In the genomic region with DNA sequence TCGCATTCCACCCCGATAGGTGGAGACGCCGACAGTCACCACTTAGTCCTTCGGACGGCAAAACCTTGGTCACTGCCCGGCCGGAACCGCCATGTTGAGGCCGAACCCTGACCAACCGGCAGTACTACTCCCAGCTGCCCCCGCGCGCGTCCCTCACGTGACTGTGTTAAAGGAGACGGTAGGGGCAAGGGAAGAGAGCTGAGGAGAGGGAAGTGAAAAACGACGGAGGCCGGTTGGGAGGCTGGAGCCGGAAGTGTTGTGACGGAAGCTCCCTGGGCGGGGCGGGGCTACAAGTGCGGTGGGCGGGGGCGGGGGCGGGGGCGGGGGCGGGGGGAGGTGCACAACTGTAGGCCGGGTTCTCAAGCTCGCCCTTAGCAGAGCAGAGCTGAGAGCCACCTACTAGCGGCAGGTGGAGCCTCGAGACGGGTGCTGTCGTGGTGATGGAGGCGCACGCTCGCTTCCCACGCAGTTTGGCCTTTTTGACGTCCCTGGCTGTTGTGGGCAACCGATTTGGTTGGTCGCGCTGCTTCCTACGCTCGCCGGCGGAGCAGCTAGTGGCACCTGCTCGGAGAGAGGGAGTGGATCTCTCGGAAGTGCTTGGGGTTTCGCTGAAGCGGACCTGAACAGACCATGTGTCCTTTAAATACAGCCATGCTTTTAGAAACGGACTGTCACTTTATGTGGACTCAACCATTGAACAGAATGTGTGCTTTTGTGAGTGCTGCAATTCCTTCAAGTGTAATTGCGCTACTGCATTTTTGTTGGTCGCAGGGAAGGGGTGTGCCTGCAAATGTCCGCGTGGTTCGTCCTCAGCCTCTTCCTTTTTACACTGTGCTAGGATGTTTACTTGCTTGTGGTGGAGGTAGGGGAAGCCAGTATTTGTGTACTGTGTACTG, we compare ENCODE assay signal across 1 cellular context.
TF ChIP-seq lines count a peak whose summit lies in the region.

A gene with protein sequence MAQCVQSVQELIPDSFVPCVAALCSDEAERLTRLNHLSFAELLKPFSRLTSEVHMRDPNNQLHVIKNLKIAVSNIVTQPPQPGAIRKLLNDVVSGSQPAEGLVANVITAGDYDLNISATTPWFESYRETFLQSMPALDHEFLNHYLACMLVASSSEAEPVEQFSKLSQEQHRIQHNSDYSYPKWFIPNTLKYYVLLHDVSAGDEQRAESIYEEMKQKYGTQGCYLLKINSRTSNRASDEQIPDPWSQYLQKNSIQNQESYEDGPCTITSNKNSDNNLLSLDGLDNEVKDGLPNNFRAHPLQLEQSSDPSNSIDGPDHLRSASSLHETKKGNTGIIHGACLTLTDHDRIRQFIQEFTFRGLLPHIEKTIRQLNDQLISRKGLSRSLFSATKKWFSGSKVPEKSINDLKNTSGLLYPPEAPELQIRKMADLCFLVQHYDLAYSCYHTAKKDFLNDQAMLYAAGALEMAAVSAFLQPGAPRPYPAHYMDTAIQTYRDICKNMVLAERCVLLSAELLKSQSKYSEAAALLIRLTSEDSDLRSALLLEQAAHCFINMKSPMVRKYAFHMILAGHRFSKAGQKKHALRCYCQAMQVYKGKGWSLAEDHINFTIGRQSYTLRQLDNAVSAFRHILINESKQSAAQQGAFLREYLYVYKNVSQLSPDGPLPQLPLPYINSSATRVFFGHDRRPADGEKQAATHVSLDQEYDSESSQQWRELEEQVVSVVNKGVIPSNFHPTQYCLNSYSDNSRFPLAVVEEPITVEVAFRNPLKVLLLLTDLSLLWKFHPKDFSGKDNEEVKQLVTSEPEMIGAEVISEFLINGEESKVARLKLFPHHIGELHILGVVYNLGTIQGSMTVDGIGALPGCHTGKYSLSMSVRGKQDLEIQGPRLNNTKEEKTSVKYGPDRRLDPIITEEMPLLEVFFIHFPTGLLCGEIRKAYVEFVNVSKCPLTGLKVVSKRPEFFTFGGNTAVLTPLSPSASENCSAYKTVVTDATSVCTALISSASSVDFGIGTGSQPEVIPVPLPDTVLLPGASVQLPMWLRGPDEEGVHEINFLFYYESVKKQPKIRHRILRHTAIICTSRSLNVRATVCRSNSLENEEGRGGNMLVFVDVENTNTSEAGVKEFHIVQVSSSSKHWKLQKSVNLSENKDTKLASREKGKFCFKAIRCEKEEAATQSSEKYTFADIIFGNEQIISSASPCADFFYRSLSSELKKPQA (N-terminal part only) (minus strand): TSS at position 130 of the 896 bp plus-strand sequence. CDS start 364 bp downstream, outside the sequence.

TF ChIP-seq in GM12878, 131 proteins besides CTCF, POLR2A, EP300 and RAD21 (continued from another document):
- TF ChIP-seq, protein P1, sequence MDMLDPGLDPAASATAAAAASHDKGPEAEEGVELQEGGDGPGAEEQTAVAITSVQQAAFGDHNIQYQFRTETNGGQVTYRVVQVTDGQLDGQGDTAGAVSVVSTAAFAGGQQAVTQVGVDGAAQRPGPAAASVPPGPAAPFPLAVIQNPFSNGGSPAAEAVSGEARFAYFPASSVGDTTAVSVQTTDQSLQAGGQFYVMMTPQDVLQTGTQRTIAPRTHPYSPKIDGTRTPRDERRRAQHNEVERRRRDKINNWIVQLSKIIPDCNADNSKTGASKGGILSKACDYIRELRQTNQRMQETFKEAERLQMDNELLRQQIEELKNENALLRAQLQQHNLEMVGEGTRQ (IDR thresholded peaks at IDR 0.05; ENCODE audit: borderline replicate concordance, low read depth, low read length) = peak; percentile 92
- no peak for TF ChIP-seq KDM1A (IDR thresholded peaks at IDR 0.05; ENCODE audit: borderline replicate concordance)
- TF ChIP-seq ETV6 (conservative IDR thresholded peaks at IDR 0.05 in 1 of 2, IDR thresholded peaks at IDR 0.05 in 1 of 2; ENCODE audit: borderline replicate concordance in 1 of 2, low read depth in 1 of 2) = peak in 1 of 2 experiments; percentile 88; a peak in 2 of 4 replicates
- no peak; the same call in 1 of the 2 replicates for TF ChIP-seq ASH2L (IDR thresholded peaks at IDR 0.05; ENCODE audit: borderline replicate concordance, low read depth)
- peak; percentile 60 for TF ChIP-seq RUNX3 (IDR thresholded peaks at IDR 0.05; ENCODE audit: low read length)
- TF ChIP-seq MTA2 (IDR thresholded peaks at IDR 0.05; ENCODE audit: low read depth) = no peak
- TF ChIP-seq, protein P2, sequence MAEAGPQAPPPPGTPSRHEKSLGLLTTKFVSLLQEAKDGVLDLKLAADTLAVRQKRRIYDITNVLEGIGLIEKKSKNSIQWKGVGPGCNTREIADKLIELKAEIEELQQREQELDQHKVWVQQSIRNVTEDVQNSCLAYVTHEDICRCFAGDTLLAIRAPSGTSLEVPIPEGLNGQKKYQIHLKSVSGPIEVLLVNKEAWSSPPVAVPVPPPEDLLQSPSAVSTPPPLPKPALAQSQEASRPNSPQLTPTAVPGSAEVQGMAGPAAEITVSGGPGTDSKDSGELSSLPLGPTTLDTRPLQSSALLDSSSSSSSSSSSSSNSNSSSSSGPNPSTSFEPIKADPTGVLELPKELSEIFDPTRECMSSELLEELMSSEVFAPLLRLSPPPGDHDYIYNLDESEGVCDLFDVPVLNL (IDR thresholded peaks at IDR 0.05; ENCODE audit: low read depth, low read length) = no peak
- peak; percentile 65; the same call in 1 of the 2 replicates for TF ChIP-seq PAX5 (IDR thresholded peaks at IDR 0.05; ENCODE audit: borderline replicate concordance, low read depth, low read length)
- TF ChIP-seq, protein P3, sequence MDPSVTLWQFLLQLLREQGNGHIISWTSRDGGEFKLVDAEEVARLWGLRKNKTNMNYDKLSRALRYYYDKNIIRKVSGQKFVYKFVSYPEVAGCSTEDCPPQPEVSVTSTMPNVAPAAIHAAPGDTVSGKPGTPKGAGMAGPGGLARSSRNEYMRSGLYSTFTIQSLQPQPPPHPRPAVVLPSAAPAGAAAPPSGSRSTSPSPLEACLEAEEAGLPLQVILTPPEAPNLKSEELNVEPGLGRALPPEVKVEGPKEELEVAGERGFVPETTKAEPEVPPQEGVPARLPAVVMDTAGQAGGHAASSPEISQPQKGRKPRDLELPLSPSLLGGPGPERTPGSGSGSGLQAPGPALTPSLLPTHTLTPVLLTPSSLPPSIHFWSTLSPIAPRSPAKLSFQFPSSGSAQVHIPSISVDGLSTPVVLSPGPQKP (IDR thresholded peaks at IDR 0.05; ENCODE audit: low read depth, low read length) = peak; percentile 79; the same call in 1 of the 2 replicates
